Comparison of ENCODE assay signal across 11 cellular contexts in genomic region chr1:149915429-149916192, GRCh38. TPM values are rescaled to one million over a fixed set of nuclear protein-coding genes. Genes with fewer than 3 reads are reported as not detected.
DNase-seq lines count a peak whose midpoint lies in the region; ATAC-seq, FAIRE-seq and TF ChIP-seq lines count a peak whose summit lies in the region.
"Had no signal": no experiment of that assay in that cellular context is flagged by ENCODE, and none has a peak within 500 bp of the region (broad histone marks: within the 10 kb centered on the region; RNA-seq: fewer than 3 reads in every experiment).

No MANE protein-coding gene starts in this region.

- H3K27ac ChIP-seq in WERI-Rb-1 (peak overlapping the region; percentile 38), hepatocyte (no peak overlapping the region), temporal lobe (ENCODE audit: low read depth, low read length) (peak overlapping the region; percentile 80)
- H3K27ac ChIP-seq: VCaP had no signal

- no peak for TF ChIP-seq POLR2A in GM12892 (IDR thresholded peaks at IDR 0.05; ENCODE audit: low read depth, low read length)

- H3K36me3 ChIP-seq in WERI-Rb-1 (peaks cover 34% of the 10 kb centered on the region), hepatocyte (replicated peaks; ENCODE audit: insufficient read depth, low read depth) (no peaks in the 10 kb centered on the region)
- H3K36me3 ChIP-seq: spleen had no signal

- H4K20me1 ChIP-seq in hepatocyte (ENCODE audit: insufficient read depth, poor library complexity, severe bottlenecking), result no peaks in the 10 kb centered on the region

- DNase-seq in activated T-cell treated with anti-CD3 and anti-CD28 coated beads, Interleukin-2, amount 50 U/mL, for 24 hours, result no peak
- DNase-seq in activated T-cell treated with anti-CD3 and anti-CD28 coated beads, Interleukin-2, amount 50 U/mL, for 48 hours, result no peak
- DNase-seq in WERI-Rb-1, result peak; percentile 73
- DNase-seq in hepatocyte (ENCODE audit: low spot score), result no peak
- no peak for DNase-seq in frontal cortex (ENCODE audit: low spot score in 2 of 2)
- no peak for DNase-seq in GM12892 (ENCODE audit: insufficient read length)
- DNase-seq: spleen had no signal

- H3K27me3 ChIP-seq in WERI-Rb-1 (ENCODE audit: insufficient read depth, low read depth, severe bottlenecking), result no peaks in the 10 kb centered on the region
- no peaks in the 10 kb centered on the region for H3K27me3 ChIP-seq in hepatocyte

- peaks cover 36% of the 10 kb centered on the region for H3K4me1 Mint-ChIP-seq in activated T-cell treated with anti-CD3 and anti-CD28 coated beads, Interleukin-2, amount 50 U/mL, for 24 hours (ENCODE audit: low read depth)

- H3K9me3 Mint-ChIP-seq in activated T-cell treated with anti-CD3 and anti-CD28 coated beads, Interleukin-2, amount 50 U/mL, for 24 hours, result no peaks in the 10 kb centered on the region

- no peak overlapping the region for H3K27ac Mint-ChIP-seq in activated T-cell treated with anti-CD3 and anti-CD28 coated beads, Interleukin-2, amount 50 U/mL, for 24 hours

- peaks cover 8% of the 10 kb centered on the region for H3K4me1 ChIP-seq in hepatocyte (ENCODE audit: insufficient read depth)

- WGBS in hepatocyte (ENCODE audit: low lambda C conversion rate, missing lambda C conversion rate), result 80% methylated on average over 11 of the region's 11 CpGs

- peak overlapping the region; percentile 92 for H3K4me2 ChIP-seq in hepatocyte

- H2AFZ ChIP-seq in hepatocyte, result no peak overlapping the region

- H3K4me3 Mint-ChIP-seq in activated T-cell treated with anti-CD3 and anti-CD28 coated beads, Interleukin-2, amount 50 U/mL, for 24 hours, result peak overlapping the region; percentile 81

- FAIRE-seq in frontal cortex (lab: Jason Lieb, UNC) (no peak), GM12892 (lab: Jason Lieb, UNC) (no peak)

- H3K27me3 Mint-ChIP-seq in activated T-cell treated with anti-CD3 and anti-CD28 coated beads, Interleukin-2, amount 50 U/mL, for 24 hours, result no peaks in the 10 kb centered on the region

- H3K9me3 ChIP-seq in WERI-Rb-1 (ENCODE audit: severe bottlenecking), result no peaks in the 10 kb centered on the region
- no peaks in the 10 kb centered on the region for H3K9me3 ChIP-seq in hepatocyte (ENCODE audit: low read depth)
- H3K9me3 ChIP-seq: spleen had no signal

- H3K36me3 Mint-ChIP-seq in activated T-cell treated with anti-CD3 and anti-CD28 coated beads, Interleukin-2, amount 50 U/mL, for 24 hours (ENCODE audit: low read depth), result peaks cover 7% of the 10 kb centered on the region

- no peaks in the 10 kb centered on the region for H3K79me2 ChIP-seq in hepatocyte

- no peak for ATAC-seq in HG03039 (IDR thresholded peaks at IDR 0.05; ENCODE audit: unreplicated experiment)

- TF ChIP-seq CTCF in WERI-Rb-1 (IDR thresholded peaks at IDR 0.05; ENCODE audit: low read depth, low read length) (no peak), hepatocyte (IDR thresholded peaks at IDR 0.05; ENCODE audit: poor library complexity) (no peak)

- H3K9me2 ChIP-seq in hepatocyte (replicated peaks; ENCODE audit: insufficient read depth), result no peaks in the 10 kb centered on the region

- H3K4me3 ChIP-seq in WERI-Rb-1 (ENCODE audit: low read depth, low read length) (peak overlapping the region; percentile 95), hepatocyte (no peak overlapping the region)
- H3K4me3 ChIP-seq: lung had no signal

RNA-seq across cellular contexts. Expression of gene SV2A, which starts 2.0 kb away (rescaled TPM):
- 4.5 and 5.0 TPM in 2 replicates for total RNA-seq in hepatocyte
- 5.5 and 8.9 TPM in 2 replicates for polyA plus RNA-seq in hepatocyte
- total RNA-seq in temporal lobe, result 72.0 TPM
- 73.0 TPM for total RNA-seq in frontal cortex
- 1.7 TPM for polyA plus RNA-seq in GM12892 (2012; ENCODE audit: missing spikeins)

RNA-seq across cellular contexts. Expression of gene SF3B4, which starts 12.0 kb away (rescaled TPM):
- total RNA-seq in hepatocyte (16.8 and 23.3 TPM in 2 replicates), temporal lobe (16.7 TPM), frontal cortex (7.3 TPM)
- 58.6 and 68.0 TPM in 2 replicates for polyA plus RNA-seq in hepatocyte
- polyA plus RNA-seq in GM12892 (2012; ENCODE audit: missing spikeins), result 37.6 TPM

RNA-seq across cellular contexts. Expression of gene BOLA1, which starts 16.2 kb away (rescaled TPM):
- total RNA-seq in hepatocyte, result 8.5 and 16.1 TPM in 2 replicates
- 19.0 and 20.6 TPM in 2 replicates for polyA plus RNA-seq in hepatocyte
- 8.6 TPM for total RNA-seq in temporal lobe
- total RNA-seq in frontal cortex, result 10.2 TPM
- polyA plus RNA-seq in GM12892 (2012; ENCODE audit: missing spikeins), result 16.0 TPM

RNA-seq across cellular contexts. Expression of gene MTMR11, which starts 21.1 kb away (rescaled TPM):
- 34.8 and 37.0 TPM in 2 replicates for total RNA-seq in hepatocyte
- polyA plus RNA-seq in hepatocyte, result 34.0 and 40.2 TPM in 2 replicates
- 1.2 TPM for total RNA-seq in temporal lobe
- total RNA-seq in frontal cortex, result 2.0 TPM
- polyA plus RNA-seq in GM12892 (2012; ENCODE audit: missing spikeins), result 1.0 TPM

Comparison
In these comparisons a context has a peak if more than half of its experiments do, and no peak if none do; other contexts are left out.
1. RNA of gene SV2A, which starts 2.0 kb away (total RNA-seq): 73.0 TPM in frontal cortex (single experiment) and 72.0 TPM in temporal lobe (single experiment); 4.5 to 5.0 TPM in hepatocyte; every median in the first group is over 10 times any median in the second.